Comparison of ENCODE assay signal across 22 cellular contexts in the genomic region with DNA sequence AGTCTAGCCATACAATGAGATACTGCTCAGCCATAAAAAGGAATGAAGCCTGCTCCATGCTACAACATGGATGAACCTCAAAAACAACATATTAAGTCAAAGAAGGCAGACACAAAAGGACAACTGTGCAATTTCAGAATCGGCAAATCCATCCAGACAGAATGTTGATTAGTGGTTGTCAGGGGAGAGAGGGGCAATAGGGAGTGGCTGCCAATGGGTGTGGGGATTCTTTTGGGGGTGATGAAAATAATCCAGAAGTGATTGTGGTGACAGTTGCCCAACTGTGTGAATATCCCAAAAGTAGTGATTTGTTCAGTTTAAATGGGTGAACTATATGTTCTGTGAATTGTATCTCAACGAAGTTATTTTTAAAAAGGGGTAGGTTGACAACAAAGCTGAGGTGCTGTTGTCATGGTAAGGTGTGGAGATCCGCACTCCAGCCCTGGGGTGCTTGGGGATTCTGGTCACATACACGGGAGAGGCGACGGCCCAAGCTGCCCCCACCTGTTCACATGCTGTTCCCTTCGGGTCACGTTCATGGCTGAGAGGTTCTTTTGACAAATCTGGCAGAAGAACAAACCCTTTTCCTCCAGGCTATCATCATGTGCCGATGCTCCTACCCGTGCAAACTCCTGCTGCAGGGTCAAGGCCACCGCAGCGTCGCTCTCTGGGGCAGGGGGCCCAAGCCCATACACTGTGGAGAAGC. TPM values are rescaled to one million over a fixed set of nuclear protein-coding genes. Genes with fewer than 3 reads are reported as not detected.
"Had no signal": no experiment of that assay in that cellular context is flagged by ENCODE, and none has a peak within 500 bp of the region (broad histone marks: within the 10 kb centered on the region; RNA-seq: fewer than 3 reads in every experiment).

No MANE protein-coding gene starts in this region.

- H3K4me1 Mint-ChIP-seq: mesothelial cell of epicardium, neural progenitor cell had no signal

- DNase-seq: foreskin melanocyte; head of caudate nucleus; lower lobe of right lung; natural killer cell; nucleus accumbens; psoas muscle; stimulated activated CD4-positive, alpha-beta T cell treated with anti-CD3 and anti-CD28 coated beads, Interleukin-2, amount 100 ng/mL, for 24 hours; stimulated activated naive CD4-positive, alpha-beta T cell; stomach; transverse colon had no signal

- H3K27me3 ChIP-seq: hepatocyte, neural progenitor cell, stomach, transverse colon had no signal

- ATAC-seq: lower lobe of right lung, natural killer cell, psoas muscle, sciatic nerve had no signal

- H3K9me3 ChIP-seq: lower lobe of right lung, psoas muscle, thoracic aorta, transverse colon had no signal

- H3K27ac ChIP-seq: hepatocyte, lower lobe of right lung, neural progenitor cell, parathyroid adenoma, psoas muscle, stomach, thoracic aorta, transverse colon had no signal

- H3K9me3 Mint-ChIP-seq: dendritic cell treated with granulocyte-macrophage colony-stimulating factor and Interleukin-4, amounts not matched to agents 40 ng/mL and 50 ng/mL, for 4 days; memory B cell; natural killer cell had no signal

- H3K36me3 ChIP-seq: neural progenitor cell, transverse colon had no signal

- H3K27me3 Mint-ChIP-seq: memory B cell had no signal

- H3K4me3 ChIP-seq: hepatocyte, lower lobe of right lung, neural progenitor cell, psoas muscle, skin epidermis, stomach, thoracic aorta, transverse colon had no signal

- H3K9ac ChIP-seq: neural progenitor cell, parathyroid adenoma had no signal

- H3K4me3 Mint-ChIP-seq: dendritic cell treated with granulocyte-macrophage colony-stimulating factor and Interleukin-4, amounts not matched to agents 40 ng/mL and 50 ng/mL, for 4 days; memory B cell; mesothelial cell of epicardium; natural killer cell; neural progenitor cell had no signal

- H3K4me1 ChIP-seq: lower lobe of right lung, neural progenitor cell, parathyroid adenoma, psoas muscle, stomach, transverse colon had no signal

- H3K27ac Mint-ChIP-seq: dendritic cell treated with granulocyte-macrophage colony-stimulating factor and Interleukin-4, amounts not matched to agents 40 ng/mL and 50 ng/mL, for 4 days; memory B cell; mesothelial cell of epicardium; natural killer cell; neural progenitor cell had no signal

- FAIRE-seq: colon, endothelial cell of umbilical vein had no signal

RNA-seq across cellular contexts. Expression of a gene that starts 24.6 kb away (rescaled TPM):
- total RNA-seq: myocyte had no signal
